ENCODE assay signal across 1 cellular context in the genomic region with DNA sequence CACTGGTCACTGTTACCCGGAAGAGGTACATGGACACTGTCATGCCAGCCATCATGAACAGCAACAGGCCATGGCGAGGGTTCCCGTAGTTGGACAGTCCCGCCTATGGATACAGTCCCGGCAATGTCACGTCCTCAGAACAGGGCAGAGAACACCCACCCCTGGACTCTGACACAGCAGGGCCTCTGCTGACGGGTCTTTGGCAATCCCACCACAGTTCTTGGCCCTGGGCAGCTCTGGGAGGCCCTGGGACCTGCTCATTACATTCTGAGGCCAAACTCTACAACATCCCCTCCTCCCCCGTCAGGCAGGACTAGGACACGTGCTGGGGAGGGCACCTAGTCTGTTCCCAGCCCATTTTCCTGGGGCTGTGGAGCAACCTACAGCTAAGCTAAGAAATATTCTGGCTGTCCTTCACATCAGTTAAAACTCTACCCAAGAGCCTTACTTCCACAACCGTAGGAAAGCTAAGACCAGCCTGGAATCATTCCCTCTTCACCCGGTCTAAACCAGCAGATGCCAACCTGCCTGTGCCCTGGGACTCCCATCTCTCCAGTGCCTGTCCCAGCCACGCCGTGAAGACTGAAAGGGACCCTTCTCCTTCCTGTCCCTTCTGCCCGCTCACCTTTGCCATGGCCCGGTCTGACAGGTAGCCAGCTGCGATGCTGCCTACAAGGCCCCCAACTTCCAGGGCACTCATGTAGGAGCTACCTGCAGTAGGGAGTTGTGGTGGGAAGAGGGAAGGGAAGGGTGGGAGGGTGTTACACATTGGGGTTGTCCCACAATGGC.
TF ChIP-seq lines count a peak whose summit lies in the region.

No MANE protein-coding gene starts in this region.

TF ChIP-seq in K562, 482 proteins besides CTCF, POLR2A, EP300 and RAD21:
- TF ChIP-seq POLR2G (IDR thresholded peaks at IDR 0.05; ENCODE audit: low read depth, low read length) = 0 out of 2 replicates have a peak, but pooled peaks have one; percentile 23
- TF ChIP-seq ZBTB5 (IDR thresholded peaks at IDR 0.05) = no peak
